Comparison of ENCODE assay signal across 8 cellular contexts in the genomic region with DNA sequence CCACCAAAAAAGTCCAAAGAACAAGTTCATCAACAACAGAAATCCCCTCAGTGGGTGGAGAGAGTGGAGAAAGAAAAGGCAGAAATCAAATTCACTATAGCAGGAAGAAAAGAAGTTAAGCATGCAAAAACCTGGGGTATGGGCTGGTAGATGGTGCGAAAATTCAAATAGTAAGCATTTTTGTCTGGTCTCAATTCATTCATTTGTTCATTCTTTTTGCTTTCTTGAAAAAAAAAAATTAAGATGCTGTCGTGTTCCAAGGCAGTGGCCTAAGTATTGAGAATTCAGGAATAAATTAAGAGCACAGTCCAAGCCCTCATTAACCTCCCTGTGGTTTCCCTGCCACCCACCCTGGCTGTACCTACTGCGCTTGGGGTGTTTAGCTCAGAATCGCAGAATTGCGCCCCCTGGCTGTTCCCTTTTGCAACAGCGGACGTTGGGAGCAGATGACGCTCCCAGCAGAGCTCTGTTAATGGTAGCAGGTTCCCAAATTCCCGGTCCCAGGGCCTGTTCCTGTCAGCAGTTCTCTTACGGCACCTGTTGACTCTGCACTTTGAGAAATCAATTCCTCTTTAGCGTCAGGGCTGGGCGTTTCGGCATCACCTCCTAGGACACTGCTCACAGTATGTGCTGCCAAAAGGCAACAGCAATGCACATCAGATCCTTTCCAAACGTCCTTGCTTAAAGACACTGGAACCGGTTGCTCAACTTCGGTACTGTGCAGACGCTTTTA. TPM values are rescaled to one million over a fixed set of nuclear protein-coding genes. Genes with fewer than 3 reads are reported as not detected.
A peak's percentile ranks its signal among the peaks of the same experiment; 100 is the strongest.
DNase-seq lines count a peak whose midpoint lies in the region; ATAC-seq and TF ChIP-seq lines count a peak whose summit lies in the region.

No MANE protein-coding gene starts in this region.

- H4K20me1 ChIP-seq in HCT116 (ENCODE audit: insufficient read depth) = no peaks in the 10 kb centered on the region

- RAD21 ChIA-PET in HCT116 (lab: Charles Lee; ENCODE audit: low non-redundant PET in 1 of 2, low total read pairs in 2 of 2, uncharacterized antibody in 2 of 2, unreplicated experiment in 2 of 2) = interaction anchor here in 1 of 2 experiments (1.0 kb wide), 1 partner anchor 55 kb away, joined by 3 read pairs; no protein-coding TSS in a partner anchor

- CTCF ChIA-PET in HCT116 (lab: Charles Lee) = interaction anchor here (0.6 to 2.6 kb wide), 26 partner anchors 9 to 583 kb away, joined by 3 to 17 read pairs (median 4); no protein-coding TSS in a partner anchor

- no peak overlapping the region for H3K27ac ChIP-seq in HCT116 (ENCODE audit: low read depth, low read length)
- no peak overlapping the region for H3K27ac ChIP-seq in WERI-Rb-1

- TF ChIP-seq CTCF in HCT116 (IDR thresholded peaks at IDR 0.05 in 2 of 3, conservative IDR thresholded peaks at IDR 0.05 in 1 of 3; ENCODE audit: borderline replicate concordance in 1 of 3, insufficient read depth in 1 of 3, low read depth in 2 of 3, low read length in 2 of 3) (peak; percentile 54 to 91 (median 91); a peak in 5 of 6 replicates), WERI-Rb-1 (IDR thresholded peaks at IDR 0.05; ENCODE audit: low read depth, low read length) (peak; percentile 61)

- no peaks in the 10 kb centered on the region for H3K27me3 ChIP-seq in HCT116 (ENCODE audit: insufficient read depth, low read length)
- no peaks in the 10 kb centered on the region for H3K27me3 ChIP-seq in WERI-Rb-1 (ENCODE audit: insufficient read depth, low read depth, severe bottlenecking)

- H3K36me3 ChIP-seq in HCT116 (ENCODE audit: control insufficient read depth in 1 of 2, insufficient read depth in 2 of 2, low read length in 2 of 2) = no peaks in the 10 kb centered on the region
- H3K36me3 ChIP-seq in WERI-Rb-1 = no peaks in the 10 kb centered on the region

- H3K9ac ChIP-seq in HCT116 (ENCODE audit: low read length) = no peak overlapping the region

- H3K4me2 ChIP-seq in HCT116 (ENCODE audit: low read length) = peak overlapping the region; percentile 24; the same call in 1 of the 2 replicates

- no peak for TF ChIP-seq POLR2A in HCT116 (IDR thresholded peaks at IDR 0.05; ENCODE audit: borderline replicate concordance, extremely low read depth, insufficient read depth, insufficient read length)

- BruUV-seq in HCT116 (replicated peaks; lab: Mats Ljungman, UMichigan) = no TSS peak

- H3K4me3 ChIP-seq in HCT116 (replicated peaks in 1 of 2; ENCODE audit: low read depth in 1 of 2, low read length in 2 of 2) (no peak overlapping the region), WERI-Rb-1 (ENCODE audit: low read depth, low read length) (no peak overlapping the region)

- peak; percentile 62 for TF ChIP-seq RAD21 in HCT116 (IDR thresholded peaks at IDR 0.05; ENCODE audit: low read depth)

- H3K9me3 ChIP-seq in HCT116 (ENCODE audit: control insufficient read depth in 1 of 2, insufficient read depth in 1 of 2, low read depth in 1 of 2, low read length in 2 of 2) (no peaks in the 10 kb centered on the region), WERI-Rb-1 (ENCODE audit: severe bottlenecking) (no peaks in the 10 kb centered on the region)

- H2AFZ ChIP-seq in HCT116 (ENCODE audit: low read depth, low read length, poor library complexity, severe bottlenecking) = peak overlapping the region; percentile 94

- intact Hi-C loops in HCT116 (cut with micrococcal nuclease) = no loop called here

- POLR2A ChIA-PET in HCT116 (lab: Charles Lee) = no interaction called here

- H3K79me2 ChIP-seq in HCT116 (ENCODE audit: insufficient read depth, low read length) = no peaks in the 10 kb centered on the region

- peaks cover 0 to 7% of the 10 kb centered on the region in 2 experiments; a peak in 1 of 4 replicates for H3K4me1 ChIP-seq in HCT116 (ENCODE audit: control insufficient read depth in 1 of 2, insufficient read depth in 2 of 2, low read length in 2 of 2)

- H3K9me2 ChIP-seq in HCT116 (ENCODE audit: insufficient read depth) = no peaks in the 10 kb centered on the region

- DNase-seq in HCT116 (ENCODE audit: low read depth, low spot score) (peak; percentile 51), WERI-Rb-1 (peak; percentile 25), dermis blood vessel endothelial cell (peak; percentile 43), SW 1271 (lab: John Stamatoyannopoulos, UW) (no peak), GF-D8 (lab: John Stamatoyannopoulos, UW) (no peak)
- DNase-seq in stimulated activated CD4-positive, alpha-beta T cell treated with anti-CD3 and anti-CD28 coated beads, Interleukin-2, amount 100 ng/mL, for 24 hours = peak; percentile 59 to 65

- ATAC-seq in HCT116 (peak; percentile 99), HG03095 (IDR thresholded peaks at IDR 0.05; ENCODE audit: unreplicated experiment) (no peak), GM21737 (IDR thresholded peaks at IDR 0.05; ENCODE audit: unreplicated experiment) (no peak)

TF ChIP-seq in HCT116, 20 proteins besides CTCF, POLR2A, EP300 and RAD21:
- TF ChIP-seq TCF7L2 (IDR thresholded peaks at IDR 0.05; ENCODE audit: borderline replicate concordance, extremely low read depth, insufficient read depth, insufficient read length) = no peak
- peak; percentile 67 for TF ChIP-seq YY1 (IDR thresholded peaks at IDR 0.05; ENCODE audit: extremely low read depth, insufficient replicate concordance, low read depth, low read length)
- TF ChIP-seq ZFX (IDR thresholded peaks at IDR 0.05) = no peak
- TF ChIP-seq SP1 (IDR thresholded peaks at IDR 0.05; ENCODE audit: low read depth) = no peak
- TF ChIP-seq CBX3 (IDR thresholded peaks at IDR 0.05; ENCODE audit: low read depth) = peak; percentile 46; the same call in 1 of the 2 replicates
TF ChIP-seq in HCT116: peak in this region for 2.

RNA-seq across cellular contexts. Expression of a gene that starts 34.0 kb away (rescaled TPM):
- 51.5 TPM for total RNA-seq in HCT116 (2021; ENCODE audit: unreplicated experiment)
- 7.4 and 13.5 TPM in 2 replicates for polyA plus RNA-seq in HCT116 (2012)
- total RNA-seq in dermis blood vessel endothelial cell = 2.9 and 4.5 TPM in 2 replicates

Comparison
In these comparisons a context has a peak if more than half of its experiments do, and no peak if none do; other contexts are left out.
1. DNase-seq: peak in HCT116 (single experiment), WERI-Rb-1 (single experiment), dermis blood vessel endothelial cell (single experiment) and stimulated activated CD4-positive, alpha-beta T cell treated with anti-CD3 and anti-CD28 coated beads, Interleukin-2, amount 100 ng/mL, for 24 hours (2 of 2); none in SW 1271 (0 of 2) and GF-D8 (single experiment).